In the genomic region with DNA sequence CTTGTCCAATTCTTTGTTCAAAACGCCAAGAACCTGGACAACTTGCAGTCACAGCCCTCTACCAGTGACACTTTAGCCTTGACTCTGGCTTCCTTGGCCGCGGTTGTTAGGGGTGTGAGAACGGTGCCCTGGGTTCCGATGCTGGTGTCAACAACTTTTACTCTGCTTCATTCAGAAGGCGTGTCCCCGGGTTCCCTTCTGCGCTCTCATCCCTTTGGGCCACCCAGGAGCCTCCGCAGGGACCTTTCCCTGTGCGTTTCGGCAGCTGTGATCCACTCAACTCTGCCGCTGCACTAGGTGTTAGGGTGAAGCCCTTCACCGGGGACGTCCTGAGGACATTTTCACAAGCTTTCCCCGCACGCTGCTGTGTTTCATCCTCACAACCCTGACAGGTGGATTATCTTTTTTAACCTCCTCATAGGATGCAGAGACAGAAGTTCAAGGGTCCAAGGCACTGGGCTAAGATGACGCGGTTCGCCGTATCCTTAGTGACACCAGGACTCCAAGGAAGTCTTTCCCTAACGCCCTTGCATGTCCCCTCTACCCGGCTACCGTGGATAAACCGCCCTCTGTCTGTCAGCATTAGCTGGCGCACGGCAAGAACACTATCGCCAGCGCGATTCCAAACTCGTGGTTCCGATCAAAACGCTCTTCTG, we compare ENCODE assay signal across 22 cellular contexts.
"Had no signal": no experiment of that assay in that cellular context is flagged by ENCODE, and none has a peak within 500 bp of the region (broad histone marks: within the 10 kb centered on the region; RNA-seq: fewer than 3 reads in every experiment).

No MANE protein-coding gene starts in this region.

- H3K27me3 ChIP-seq: colonic mucosa, foreskin keratinocyte had no signal

- DNase-seq: activated CD4-positive, alpha-beta memory T cell treated with anti-CD3 and anti-CD28 coated beads for 36 hours; activated CD4-positive, alpha-beta T cell treated with anti-CD3 and anti-CD28 coated beads for 36 hours; activated CD4-positive, alpha-beta T cell treated with anti-CD3 and anti-CD28 coated beads, Interleukin-2, amount 10 ng/mL, durations not matched to agents 24 days and 14 days; activated CD4-positive, CD25-positive, alpha-beta regulatory T cell; activated CD4-positive, CD25-positive, alpha-beta regulatory T cell treated with anti-CD3 and anti-CD28 coated beads, Interleukin-2, amount 50 U/mL, for 72 hours; activated CD8-positive, alpha-beta T cell treated with anti-CD3 and anti-CD28 coated beads, Interleukin-2, amount 10 ng/mL, durations not matched to agents 7 days and 5 days; activated effector memory CD4-positive, alpha-beta T cell treated with Interleukin-2 at 50 U/mL for 16 hours; activated gamma-delta T cell treated with Interleukin-2 at 50 U/mL for 16 hours; activated naive CD4-positive, alpha-beta T cell treated with anti-CD3 and anti-CD28 coated beads, Interleukin-2, amount 50 U/mL, for 16 hours; activated naive CD4-positive, alpha-beta T cell treated with Interleukin-2 at 50 U/mL for 16 hours; activated T-cell treated with anti-CD3 and anti-CD28 coated beads, Interleukin-2, amount 50 U/mL, for 4 hours; amniotic stem cell; anterior cingulate cortex; caudate nucleus; colonic mucosa; effector memory CD4-positive, alpha-beta T cell; endodermal cell; foreskin keratinocyte; T-helper 2 cell had no signal

- H3K36me3 ChIP-seq: colonic mucosa had no signal

- H3K9me3 Mint-ChIP-seq: activated CD4-positive, alpha-beta memory T cell treated with anti-CD3 and anti-CD28 coated beads for 36 hours; activated CD4-positive, alpha-beta T cell treated with anti-CD3 and anti-CD28 coated beads, Interleukin-2, amount 10 ng/mL, durations not matched to agents 24 days and 14 days; activated T-helper 17 cell treated with anti-CD3 and anti-CD28 coated beads, Interleukin-2, amount 50 U/mL, for 72 hours had no signal

- FAIRE-seq: astrocyte had no signal

- H3K4me1 ChIP-seq: colonic mucosa had no signal

- H3K36me3 Mint-ChIP-seq: activated CD4-positive, alpha-beta memory T cell treated with anti-CD3 and anti-CD28 coated beads for 36 hours; activated naive CD8-positive, alpha-beta T cell had no signal

- H3K4me3 ChIP-seq: colonic mucosa had no signal

- H3K4me1 Mint-ChIP-seq: activated CD4-positive, alpha-beta T cell treated with anti-CD3 and anti-CD28 coated beads, Interleukin-2, amount 10 ng/mL, durations not matched to agents 24 days and 14 days; activated T-helper 17 cell treated with anti-CD3 and anti-CD28 coated beads, Interleukin-2, amount 50 U/mL, for 72 hours; endodermal cell had no signal

- H3K27ac ChIP-seq: colonic mucosa, foreskin keratinocyte had no signal

- H3K4me3 Mint-ChIP-seq: activated CD4-positive, alpha-beta memory T cell treated with anti-CD3 and anti-CD28 coated beads for 36 hours; activated CD4-positive, alpha-beta T cell treated with anti-CD3 and anti-CD28 coated beads for 36 hours; activated CD4-positive, alpha-beta T cell treated with anti-CD3 and anti-CD28 coated beads, Interleukin-2, amount 10 ng/mL, durations not matched to agents 24 days and 14 days; activated CD8-positive, alpha-beta T cell treated with anti-CD3 and anti-CD28 coated beads, Interleukin-2, amount 10 ng/mL, durations not matched to agents 7 days and 5 days; activated naive CD8-positive, alpha-beta T cell; activated T-cell treated with anti-CD3 and anti-CD28 coated beads, Interleukin-2, amount 50 U/mL, for 4 hours; activated T-helper 17 cell treated with anti-CD3 and anti-CD28 coated beads, Interleukin-2, amount 50 U/mL, for 72 hours; endodermal cell had no signal

- H3K9me3 ChIP-seq: colonic mucosa had no signal

- H3K27me3 Mint-ChIP-seq: activated naive CD8-positive, alpha-beta T cell had no signal

- H3K27ac Mint-ChIP-seq: activated CD4-positive, alpha-beta memory T cell treated with anti-CD3 and anti-CD28 coated beads for 36 hours; activated CD4-positive, alpha-beta T cell treated with anti-CD3 and anti-CD28 coated beads for 36 hours; activated CD4-positive, alpha-beta T cell treated with anti-CD3 and anti-CD28 coated beads, Interleukin-2, amount 10 ng/mL, durations not matched to agents 24 days and 14 days; activated CD8-positive, alpha-beta T cell treated with anti-CD3 and anti-CD28 coated beads, Interleukin-2, amount 10 ng/mL, durations not matched to agents 7 days and 5 days; activated naive CD8-positive, alpha-beta T cell; activated T-helper 17 cell treated with anti-CD3 and anti-CD28 coated beads, Interleukin-2, amount 50 U/mL, for 72 hours; endodermal cell had no signal
